ENCODE assay signal across 1 cellular context in the genomic region with DNA sequence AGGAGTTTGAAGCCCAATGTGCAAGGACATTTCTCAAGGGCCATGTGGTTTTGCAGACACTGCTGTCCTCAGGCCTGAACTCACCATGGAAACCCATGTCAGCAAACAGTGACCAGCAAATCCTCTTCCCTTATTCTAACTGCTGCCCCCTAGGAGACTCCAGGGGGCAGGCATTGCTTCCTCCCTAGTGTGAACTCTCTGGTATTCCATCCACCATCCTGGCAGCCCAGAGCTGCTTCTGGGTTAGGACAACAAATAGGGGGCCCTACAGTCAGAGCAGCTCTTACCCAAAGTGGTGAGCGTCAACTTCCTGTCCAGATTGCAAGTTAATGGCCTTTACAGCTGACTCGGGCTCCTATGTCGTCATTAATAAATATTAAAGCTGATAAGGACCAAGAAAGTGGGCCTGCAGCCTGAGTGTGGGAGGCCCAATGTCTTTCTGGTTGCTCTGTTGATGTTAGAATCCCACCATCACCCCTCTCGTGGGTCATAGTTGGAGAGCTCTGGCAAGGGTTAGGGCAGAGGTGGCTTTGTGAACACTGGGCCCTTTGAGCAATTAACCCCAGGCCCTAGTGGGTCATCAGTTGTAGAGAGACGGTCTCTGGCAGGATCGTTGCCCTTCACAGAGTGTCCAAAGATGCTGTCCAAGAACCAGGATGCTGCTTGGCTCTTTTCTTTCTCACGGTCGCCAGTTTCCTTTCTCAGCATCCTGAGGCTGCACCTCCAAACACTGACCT.
TF ChIP-seq lines count a peak whose summit lies in the region.

No MANE protein-coding gene starts in this region.

TF ChIP-seq in GM23338, 12 proteins besides CTCF, POLR2A, EP300 and RAD21 (continued from another document):
- no peak for TF ChIP-seq ZNF331 (CRISPR knock-in tag; IDR thresholded peaks at IDR 0.05; ENCODE audit: low read depth)
